In the genomic region with DNA sequence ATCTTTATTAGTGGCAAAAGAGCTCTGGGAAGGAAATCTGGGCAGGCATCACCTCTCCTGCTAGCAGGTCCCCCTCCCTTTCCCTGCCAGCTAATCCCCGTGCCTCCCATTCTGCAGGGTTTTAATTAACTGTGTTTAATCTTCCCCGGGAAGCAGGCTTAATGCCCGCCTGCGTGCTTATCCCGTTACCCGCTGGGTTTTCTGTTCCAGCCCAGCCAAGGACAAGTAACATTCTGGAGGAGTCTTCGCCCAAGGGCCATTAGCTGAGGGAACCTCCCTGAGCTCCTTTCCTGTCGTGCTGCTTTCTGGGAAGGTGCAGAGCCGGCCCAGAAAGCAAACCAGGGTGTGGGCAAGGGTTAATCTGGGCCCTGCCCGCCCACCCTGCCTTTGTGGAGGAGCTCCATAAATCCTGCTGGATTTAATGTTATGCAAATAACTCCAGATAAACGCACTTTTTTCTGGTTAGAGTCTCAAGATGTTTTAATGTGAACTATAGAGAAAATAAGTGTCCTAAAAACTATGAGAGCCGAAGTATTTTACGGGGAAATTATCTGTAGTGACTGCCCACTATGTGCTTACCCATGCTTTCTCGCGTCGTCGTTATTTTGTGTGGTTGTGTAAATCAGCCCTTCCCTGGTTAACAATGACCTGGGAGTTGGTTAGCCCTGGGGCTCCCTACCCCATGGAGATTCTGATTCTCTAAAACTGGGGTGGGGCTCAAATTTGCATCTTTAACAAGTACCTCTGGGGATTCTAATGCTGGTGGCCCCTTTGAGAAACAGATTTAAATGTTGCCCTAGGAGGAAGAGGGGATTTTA, we compare ENCODE assay signal across 22 cellular contexts. TPM values are rescaled to one million over a fixed set of nuclear protein-coding genes. Genes with fewer than 3 reads are reported as not detected.
DNase-seq lines count a peak whose midpoint lies in the region; ATAC-seq and TF ChIP-seq lines count a peak whose summit lies in the region.
"Had no signal": no experiment of that assay in that cellular context is flagged by ENCODE, and none has a peak within 500 bp of the region (broad histone marks: within the 10 kb centered on the region; RNA-seq: fewer than 3 reads in every experiment).

No MANE protein-coding gene starts in this region.

- 11% methylated on average over 17 of the region's 17 CpGs for WGBS in smooth muscle cell (ENCODE audit: low lambda C conversion rate)

- peak overlapping the region; percentile 11 for H2AFZ ChIP-seq in smooth muscle cell (ENCODE audit: low read depth)

- H3K27me3 ChIP-seq in NT2/D1 (ENCODE audit: insufficient read depth, insufficient read length) (no peaks in the 10 kb centered on the region), iPS-15b (ENCODE audit: control insufficient read depth, insufficient read depth, low read length) (no peaks in the 10 kb centered on the region), smooth muscle cell (ENCODE audit: low read depth) (no peaks in the 10 kb centered on the region)
- H3K27me3 ChIP-seq: BLaER1, brain microvascular endothelial cell, upper lobe of left lung had no signal

- peaks cover 20% of the 10 kb centered on the region for H3K4me1 ChIP-seq in NT2/D1 (ENCODE audit: insufficient read depth, insufficient read length)
- peaks cover 67% of the 10 kb centered on the region for H3K4me1 ChIP-seq in iPS-15b (ENCODE audit: control insufficient read depth, insufficient read depth, low read length)
- peaks cover 65% of the 10 kb centered on the region for H3K4me1 ChIP-seq in smooth muscle cell (ENCODE audit: low read depth)
- H3K4me1 ChIP-seq: psoas muscle had no signal

- no peak overlapping the region for H3K4me3 ChIP-seq in NT2/D1 (ENCODE audit: insufficient read length, low read depth)
- H3K4me3 ChIP-seq in iPS-15b (ENCODE audit: low read depth, low read length), result peak overlapping the region; percentile 50
- peak overlapping the region; percentile 5 for H3K4me3 ChIP-seq in smooth muscle cell
- H3K4me3 ChIP-seq: BLaER1, psoas muscle, upper lobe of left lung had no signal

- peak overlapping the region; percentile 75 for H3K4me2 ChIP-seq in smooth muscle cell

- ATAC-seq in HG02623 (IDR thresholded peaks at IDR 0.05; ENCODE audit: unreplicated experiment), result no peak
- no peak for ATAC-seq in HG03342 (IDR thresholded peaks at IDR 0.05; ENCODE audit: unreplicated experiment)
- ATAC-seq: left lobe of liver, Panc1, psoas muscle, SK-N-SH treated with all-trans-retinoic acid at 6 μM for 48 hours had no signal

- H3F3A ChIP-seq in smooth muscle cell (ENCODE audit: low read depth), result peaks cover 17% of the 10 kb centered on the region

- no peaks in the 10 kb centered on the region for H4K20me1 ChIP-seq in smooth muscle cell (ENCODE audit: low read depth)
- H4K20me1 ChIP-seq: BLaER1 had no signal

- no peak for TF ChIP-seq CTCF in smooth muscle cell (IDR thresholded peaks at IDR 0.05; ENCODE audit: borderline replicate concordance, insufficient read depth, poor library complexity, severe bottlenecking)

- peaks cover 2% of the 10 kb centered on the region for H3K36me3 ChIP-seq in NT2/D1 (ENCODE audit: insufficient read depth, insufficient read length, low read length)
- H3K36me3 ChIP-seq in iPS-15b (ENCODE audit: control insufficient read depth, insufficient read depth, low read length), result no peaks in the 10 kb centered on the region
- H3K36me3 ChIP-seq in smooth muscle cell (ENCODE audit: low read depth), result no peaks in the 10 kb centered on the region
- H3K36me3 ChIP-seq: BLaER1, brain microvascular endothelial cell, upper lobe of left lung had no signal

- H3K9me3 ChIP-seq in NT2/D1 (ENCODE audit: insufficient read depth, low read length) (no peaks in the 10 kb centered on the region), iPS-15b (ENCODE audit: control insufficient read depth, insufficient read depth, low read length) (no peaks in the 10 kb centered on the region), smooth muscle cell (replicated peaks; ENCODE audit: low read depth) (no peaks in the 10 kb centered on the region)
- H3K9me3 ChIP-seq: BLaER1, psoas muscle, upper lobe of left lung had no signal

- no peak overlapping the region for H3K27ac ChIP-seq in smooth muscle cell (ENCODE audit: low read depth)
- H3K27ac ChIP-seq: 22Rv1, BLaER1, brain microvascular endothelial cell, psoas muscle had no signal

- no peaks in the 10 kb centered on the region for H3K79me2 ChIP-seq in smooth muscle cell (ENCODE audit: low read depth)

- H3K9ac ChIP-seq in NT2/D1 (ENCODE audit: insufficient read length, low read depth) (peak overlapping the region; percentile 54), iPS-15b (ENCODE audit: low read depth, low read length) (peak overlapping the region; percentile 51), smooth muscle cell (ENCODE audit: low read depth) (no peak overlapping the region)
- H3K9ac ChIP-seq: BLaER1 had no signal

- DNase-seq in NCI-H146 (lab: John Stamatoyannopoulos, UW) (peak; percentile 4), NCI-H146 treated with DMSO at 0.1 percent for 48 hours (lab: John Stamatoyannopoulos, UW; ENCODE audit: unreplicated experiment) (no peak), NT2/D1 (ENCODE audit: low read depth, low spot score) (peak; percentile 92), smooth muscle cell (lab: John Stamatoyannopoulos, UW; ENCODE audit: unreplicated experiment) (no peak), HT-29 (ENCODE audit: low spot score) (no peak)
- DNase-seq: activated CD4-positive, alpha-beta T cell treated with anti-CD3 and anti-CD28 coated beads, Interleukin-2, amount 50 U/mL, for 1 hour; brain microvascular endothelial cell; DMS53; naive B cell; NCI-H1694 treated with DMSO at 0.1 percent for 48 hours; NCI-H446 treated with DMSO at 0.1 percent for 48 hours; psoas muscle; stimulated activated naive CD4-positive, alpha-beta T cell treated with Interleukin-2 at 50 U/mL for 16 hours; upper lobe of left lung had no signal

RNA-seq across cellular contexts. Expression of a gene that starts 25.9 kb away (rescaled TPM):
- total RNA-seq in smooth muscle cell, result 1.1 and 1.3 TPM in 2 replicates
- polyA plus RNA-seq in smooth muscle cell, result 0.19 and 0.47 TPM in 2 replicates
- total RNA-seq in HT-29 (2014; rRNA removed; shearing (Covaris generic)), result not detected in 2 replicates
- total RNA-seq: psoas muscle had no signal

Comparison
In these comparisons a context has a peak if more than half of its experiments do, and no peak if none do; other contexts are left out.
1. DNase-seq: peak in NCI-H146 (single experiment) and NT2/D1 (single experiment); none in NCI-H146 treated with DMSO at 0.1 percent for 48 hours (single experiment), smooth muscle cell (single experiment) and HT-29 (single experiment).